ENCODE assay signal across 1 cellular context in the genomic region with DNA sequence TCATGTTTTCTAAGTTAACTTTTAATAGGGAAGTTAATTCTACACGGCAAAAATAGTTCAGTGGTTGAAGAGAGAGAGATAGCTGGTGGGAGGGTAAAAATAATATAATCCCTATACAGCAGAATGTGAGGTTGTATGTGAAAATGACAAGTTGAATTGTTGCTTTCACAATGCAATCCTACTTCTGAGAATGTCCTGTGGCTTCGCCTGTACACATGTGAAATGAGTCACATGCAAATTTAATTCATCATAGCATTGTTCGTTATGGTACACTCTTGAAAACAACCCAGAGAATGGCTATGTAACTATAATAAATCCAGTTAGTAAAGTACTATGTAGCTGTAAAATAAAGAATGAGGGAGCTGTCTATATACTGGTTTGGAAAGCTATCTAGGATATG.
A peak's percentile ranks its signal among the peaks of the same experiment; 100 is the strongest.
TF ChIP-seq lines count a peak whose summit lies in the region.

No MANE protein-coding gene starts in this region.

TF ChIP-seq in GM12878, 131 proteins besides CTCF, POLR2A, EP300 and RAD21 (continued from another document and continues in another):
- TF ChIP-seq, protein P1, sequence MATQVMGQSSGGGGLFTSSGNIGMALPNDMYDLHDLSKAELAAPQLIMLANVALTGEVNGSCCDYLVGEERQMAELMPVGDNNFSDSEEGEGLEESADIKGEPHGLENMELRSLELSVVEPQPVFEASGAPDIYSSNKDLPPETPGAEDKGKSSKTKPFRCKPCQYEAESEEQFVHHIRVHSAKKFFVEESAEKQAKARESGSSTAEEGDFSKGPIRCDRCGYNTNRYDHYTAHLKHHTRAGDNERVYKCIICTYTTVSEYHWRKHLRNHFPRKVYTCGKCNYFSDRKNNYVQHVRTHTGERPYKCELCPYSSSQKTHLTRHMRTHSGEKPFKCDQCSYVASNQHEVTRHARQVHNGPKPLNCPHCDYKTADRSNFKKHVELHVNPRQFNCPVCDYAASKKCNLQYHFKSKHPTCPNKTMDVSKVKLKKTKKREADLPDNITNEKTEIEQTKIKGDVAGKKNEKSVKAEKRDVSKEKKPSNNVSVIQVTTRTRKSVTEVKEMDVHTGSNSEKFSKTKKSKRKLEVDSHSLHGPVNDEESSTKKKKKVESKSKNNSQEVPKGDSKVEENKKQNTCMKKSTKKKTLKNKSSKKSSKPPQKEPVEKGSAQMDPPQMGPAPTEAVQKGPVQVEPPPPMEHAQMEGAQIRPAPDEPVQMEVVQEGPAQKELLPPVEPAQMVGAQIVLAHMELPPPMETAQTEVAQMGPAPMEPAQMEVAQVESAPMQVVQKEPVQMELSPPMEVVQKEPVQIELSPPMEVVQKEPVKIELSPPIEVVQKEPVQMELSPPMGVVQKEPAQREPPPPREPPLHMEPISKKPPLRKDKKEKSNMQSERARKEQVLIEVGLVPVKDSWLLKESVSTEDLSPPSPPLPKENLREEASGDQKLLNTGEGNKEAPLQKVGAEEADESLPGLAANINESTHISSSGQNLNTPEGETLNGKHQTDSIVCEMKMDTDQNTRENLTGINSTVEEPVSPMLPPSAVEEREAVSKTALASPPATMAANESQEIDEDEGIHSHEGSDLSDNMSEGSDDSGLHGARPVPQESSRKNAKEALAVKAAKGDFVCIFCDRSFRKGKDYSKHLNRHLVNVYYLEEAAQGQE (IDR thresholded peaks at IDR 0.05; ENCODE audit: low read depth, low read length) = no peak
- TF ChIP-seq PAX8 (IDR thresholded peaks at IDR 0.05) (no peak), JUNB (IDR thresholded peaks at IDR 0.05) (peak; percentile 91), ZNF217 (IDR thresholded peaks at IDR 0.05) (no peak), E2F8 (IDR thresholded peaks at IDR 0.05; ENCODE audit: low read depth, partially characterized antibody) (no peak), ASH2L (IDR thresholded peaks at IDR 0.05; ENCODE audit: borderline replicate concordance, low read depth) (no peak), SPI1 (IDR thresholded peaks at IDR 0.05; ENCODE audit: borderline replicate concordance, insufficient read depth, low read depth, low read length) (no peak), NR2F1 (conservative IDR thresholded peaks at IDR 0.05) (no peak), RFX5 (IDR thresholded peaks at IDR 0.05; ENCODE audit: low read depth, low read length) (no peak), BCL11A (IDR thresholded peaks at IDR 0.05; ENCODE audit: low read depth, low read length) (peak; percentile 84), ZNF24 (IDR thresholded peaks at IDR 0.05) (no peak), RELA (IDR thresholded peaks at IDR 0.05; ENCODE audit: borderline replicate concordance, partially characterized antibody) (no peak), BCLAF1 (IDR thresholded peaks at IDR 0.05) (no peak), CHD2 (IDR thresholded peaks at IDR 0.05; ENCODE audit: borderline replicate concordance, low read depth, low read length) (no peak), EGR1 (IDR thresholded peaks at IDR 0.05; ENCODE audit: borderline replicate concordance in 1 of 2, low read depth in 2 of 2, low read length in 2 of 2) (no peak), MEF2B (IDR thresholded peaks at IDR 0.05; ENCODE audit: partially characterized antibody, poor library complexity, severe bottlenecking) (peak; percentile 48), RCOR1 (conservative IDR thresholded peaks at IDR 0.05; ENCODE audit: low read depth, low read length) (no peak), WRNIP1 (IDR thresholded peaks at IDR 0.05; ENCODE audit: borderline replicate concordance, low read depth, low read length) (no peak), IRF4 (IDR thresholded peaks at IDR 0.05; ENCODE audit: low read depth, low read length) (peak; percentile 94), PBX3 (IDR thresholded peaks at IDR 0.05; ENCODE audit: insufficient replicate concordance, low read depth, low read length) (no peak), SIX5 (IDR thresholded peaks at IDR 0.05; ENCODE audit: low read depth, low read length, severe bottlenecking) (no peak), MTA2 (IDR thresholded peaks at IDR 0.05; ENCODE audit: low read depth) (peak; percentile 74), POLR2AphosphoS5 (IDR thresholded peaks at IDR 0.05; ENCODE audit: low read length) (no peak), YY1 (IDR thresholded peaks at IDR 0.05; ENCODE audit: low read depth, low read length) (no peak), KDM1A (IDR thresholded peaks at IDR 0.05; ENCODE audit: borderline replicate concordance) (no peak), ATF2 (IDR thresholded peaks at IDR 0.05; ENCODE audit: low read length) (peak; percentile 82), NRF1 (conservative IDR thresholded peaks at IDR 0.05; ENCODE audit: low read depth, low read length) (no peak)
- TF ChIP-seq, protein P2, sequence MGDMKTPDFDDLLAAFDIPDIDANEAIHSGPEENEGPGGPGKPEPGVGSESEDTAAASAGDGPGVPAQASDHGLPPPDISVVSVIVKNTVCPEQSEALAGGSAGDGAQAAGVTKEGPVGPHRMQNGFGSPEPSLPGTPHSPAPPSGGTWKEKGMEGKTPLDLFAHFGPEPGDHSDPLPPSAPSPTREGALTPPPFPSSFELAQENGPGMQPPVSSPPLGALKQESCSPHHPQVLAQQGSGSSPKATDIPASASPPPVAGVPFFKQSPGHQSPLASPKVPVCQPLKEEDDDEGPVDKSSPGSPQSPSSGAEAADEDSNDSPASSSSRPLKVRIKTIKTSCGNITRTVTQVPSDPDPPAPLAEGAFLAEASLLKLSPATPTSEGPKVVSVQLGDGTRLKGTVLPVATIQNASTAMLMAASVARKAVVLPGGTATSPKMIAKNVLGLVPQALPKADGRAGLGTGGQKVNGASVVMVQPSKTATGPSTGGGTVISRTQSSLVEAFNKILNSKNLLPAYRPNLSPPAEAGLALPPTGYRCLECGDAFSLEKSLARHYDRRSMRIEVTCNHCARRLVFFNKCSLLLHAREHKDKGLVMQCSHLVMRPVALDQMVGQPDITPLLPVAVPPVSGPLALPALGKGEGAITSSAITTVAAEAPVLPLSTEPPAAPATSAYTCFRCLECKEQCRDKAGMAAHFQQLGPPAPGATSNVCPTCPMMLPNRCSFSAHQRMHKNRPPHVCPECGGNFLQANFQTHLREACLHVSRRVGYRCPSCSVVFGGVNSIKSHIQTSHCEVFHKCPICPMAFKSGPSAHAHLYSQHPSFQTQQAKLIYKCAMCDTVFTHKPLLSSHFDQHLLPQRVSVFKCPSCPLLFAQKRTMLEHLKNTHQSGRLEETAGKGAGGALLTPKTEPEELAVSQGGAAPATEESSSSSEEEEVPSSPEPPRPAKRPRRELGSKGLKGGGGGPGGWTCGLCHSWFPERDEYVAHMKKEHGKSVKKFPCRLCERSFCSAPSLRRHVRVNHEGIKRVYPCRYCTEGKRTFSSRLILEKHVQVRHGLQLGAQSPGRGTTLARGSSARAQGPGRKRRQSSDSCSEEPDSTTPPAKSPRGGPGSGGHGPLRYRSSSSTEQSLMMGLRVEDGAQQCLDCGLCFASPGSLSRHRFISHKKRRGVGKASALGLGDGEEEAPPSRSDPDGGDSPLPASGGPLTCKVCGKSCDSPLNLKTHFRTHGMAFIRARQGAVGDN (IDR thresholded peaks at IDR 0.05) = no peak
- TF ChIP-seq, protein P3, sequence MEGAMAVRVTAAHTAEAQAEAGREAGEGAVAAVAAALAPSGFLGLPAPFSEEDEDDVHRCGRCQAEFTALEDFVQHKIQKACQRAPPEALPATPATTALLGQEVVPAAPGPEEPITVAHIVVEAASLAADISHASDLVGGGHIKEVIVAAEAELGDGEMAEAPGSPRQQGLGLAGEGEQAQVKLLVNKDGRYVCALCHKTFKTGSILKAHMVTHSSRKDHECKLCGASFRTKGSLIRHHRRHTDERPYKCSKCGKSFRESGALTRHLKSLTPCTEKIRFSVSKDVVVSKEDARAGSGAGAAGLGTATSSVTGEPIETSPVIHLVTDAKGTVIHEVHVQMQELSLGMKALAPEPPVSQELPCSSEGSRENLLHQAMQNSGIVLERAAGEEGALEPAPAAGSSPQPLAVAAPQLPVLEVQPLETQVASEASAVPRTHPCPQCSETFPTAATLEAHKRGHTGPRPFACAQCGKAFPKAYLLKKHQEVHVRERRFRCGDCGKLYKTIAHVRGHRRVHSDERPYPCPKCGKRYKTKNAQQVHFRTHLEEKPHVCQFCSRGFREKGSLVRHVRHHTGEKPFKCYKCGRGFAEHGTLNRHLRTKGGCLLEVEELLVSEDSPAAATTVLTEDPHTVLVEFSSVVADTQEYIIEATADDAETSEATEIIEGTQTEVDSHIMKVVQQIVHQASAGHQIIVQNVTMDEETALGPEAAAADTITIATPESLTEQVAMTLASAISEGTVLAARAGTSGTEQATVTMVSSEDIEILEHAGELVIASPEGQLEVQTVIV (IDR thresholded peaks at IDR 0.05; ENCODE audit: borderline replicate concordance, partially characterized antibody) = no peak
- TF ChIP-seq, protein P4, sequence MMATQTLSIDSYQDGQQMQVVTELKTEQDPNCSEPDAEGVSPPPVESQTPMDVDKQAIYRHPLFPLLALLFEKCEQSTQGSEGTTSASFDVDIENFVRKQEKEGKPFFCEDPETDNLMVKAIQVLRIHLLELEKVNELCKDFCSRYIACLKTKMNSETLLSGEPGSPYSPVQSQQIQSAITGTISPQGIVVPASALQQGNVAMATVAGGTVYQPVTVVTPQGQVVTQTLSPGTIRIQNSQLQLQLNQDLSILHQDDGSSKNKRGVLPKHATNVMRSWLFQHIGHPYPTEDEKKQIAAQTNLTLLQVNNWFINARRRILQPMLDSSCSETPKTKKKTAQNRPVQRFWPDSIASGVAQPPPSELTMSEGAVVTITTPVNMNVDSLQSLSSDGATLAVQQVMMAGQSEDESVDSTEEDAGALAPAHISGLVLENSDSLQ (IDR thresholded peaks at IDR 0.05) = no peak
- TF ChIP-seq, protein P5, sequence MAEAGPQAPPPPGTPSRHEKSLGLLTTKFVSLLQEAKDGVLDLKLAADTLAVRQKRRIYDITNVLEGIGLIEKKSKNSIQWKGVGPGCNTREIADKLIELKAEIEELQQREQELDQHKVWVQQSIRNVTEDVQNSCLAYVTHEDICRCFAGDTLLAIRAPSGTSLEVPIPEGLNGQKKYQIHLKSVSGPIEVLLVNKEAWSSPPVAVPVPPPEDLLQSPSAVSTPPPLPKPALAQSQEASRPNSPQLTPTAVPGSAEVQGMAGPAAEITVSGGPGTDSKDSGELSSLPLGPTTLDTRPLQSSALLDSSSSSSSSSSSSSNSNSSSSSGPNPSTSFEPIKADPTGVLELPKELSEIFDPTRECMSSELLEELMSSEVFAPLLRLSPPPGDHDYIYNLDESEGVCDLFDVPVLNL (IDR thresholded peaks at IDR 0.05; ENCODE audit: low read depth, low read length) = no peak
